ENCODE assay signal across 9 cellular contexts in the genomic region with DNA sequence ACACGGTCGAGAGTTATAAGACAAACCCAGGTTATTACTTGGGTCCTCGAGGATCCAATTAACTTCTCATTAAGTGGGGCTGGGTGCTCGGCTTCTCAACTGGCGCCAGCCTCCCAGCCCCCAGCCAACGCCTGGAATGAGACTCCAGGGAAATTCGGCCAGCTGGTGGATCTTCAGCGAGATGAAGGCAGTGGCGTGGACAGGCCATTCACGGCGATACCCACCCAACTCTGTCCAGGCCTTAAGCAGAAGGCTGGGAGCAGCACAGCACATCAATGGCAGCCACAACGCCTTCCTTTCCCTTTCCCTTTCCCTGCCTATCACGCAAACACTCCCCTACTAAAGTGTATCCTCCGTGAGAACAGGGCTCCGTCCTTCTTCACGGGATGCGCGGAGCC. TPM values are rescaled to one million over a fixed set of nuclear protein-coding genes. Genes with fewer than 3 reads are reported as not detected.
DNase-seq lines count a peak whose midpoint lies in the region; ATAC-seq and TF ChIP-seq lines count a peak whose summit lies in the region.
"Had no signal": no experiment of that assay in that cellular context is flagged by ENCODE, and none has a peak within 500 bp of the region (broad histone marks: within the 10 kb centered on the region; RNA-seq: fewer than 3 reads in every experiment).

No MANE protein-coding gene starts in this region.

- no peaks in the 10 kb centered on the region for H3K27me3 ChIP-seq in CD8-positive, alpha-beta T cell (ENCODE audit: insufficient read depth, low read length)
- H3K27me3 ChIP-seq in Peyer's patch = peaks cover 0 to 4% of the 10 kb centered on the region in 2 donors
- no peaks in the 10 kb centered on the region for H3K27me3 ChIP-seq in parathyroid adenoma (ENCODE audit: control insufficient read depth, insufficient read depth, low read length)

- CTCF ChIA-PET in CD8-positive, alpha-beta T cell (lab: Charles Lee) = interaction anchor here (0.6 kb wide), 1 partner anchor 1661 kb away, joined by 3 read pairs; no protein-coding TSS in a partner anchor

- H2AFZ ChIP-seq in parathyroid adenoma = peak overlapping the region; percentile 99

- H3K9me3 ChIP-seq in CD8-positive, alpha-beta T cell (ENCODE audit: low read length) = no peaks in the 10 kb centered on the region
- H3K9me3 ChIP-seq in Peyer's patch = no peaks in the 10 kb centered on the region
- no peaks in the 10 kb centered on the region for H3K9me3 ChIP-seq in parathyroid adenoma (ENCODE audit: control insufficient read depth, low read length)
- H3K9me3 ChIP-seq: MG63 had no signal

- H3K4me1 ChIP-seq in CD8-positive, alpha-beta T cell (ENCODE audit: insufficient read depth, low read length) = peaks cover 17% of the 10 kb centered on the region
- peaks cover 0 to 15% (median 0%) of the 10 kb centered on the region in 4 donors for H3K4me1 ChIP-seq in Peyer's patch
- H3K4me1 ChIP-seq in parathyroid adenoma = no peaks in the 10 kb centered on the region

- peaks cover 28% of the 10 kb centered on the region for H3K27me3 Mint-ChIP-seq in CD8-positive, alpha-beta T cell (ENCODE audit: low read depth)

- H3K36me3 ChIP-seq in CD8-positive, alpha-beta T cell (ENCODE audit: insufficient read depth, low read length) = no peaks in the 10 kb centered on the region
- no peaks in the 10 kb centered on the region for H3K36me3 ChIP-seq in Peyer's patch
- no peaks in the 10 kb centered on the region for H3K36me3 ChIP-seq in parathyroid adenoma (ENCODE audit: control insufficient read depth, insufficient read depth, low read length)
- H3K36me3 ChIP-seq: MG63 had no signal

- no peak for TF ChIP-seq CTCF in CD8-positive, alpha-beta T cell (IDR thresholded peaks at IDR 0.05)
- TF ChIP-seq CTCF in Peyer's patch (IDR thresholded peaks at IDR 0.05) = no peak
- no peak for TF ChIP-seq CTCF in foreskin fibroblast (IDR thresholded peaks at IDR 0.05; ENCODE audit: low read depth, low read length)
- TF ChIP-seq CTCF in parathyroid adenoma (IDR thresholded peaks at IDR 0.05) = no peak

- intact Hi-C loops in CD8-positive, alpha-beta T cell (cut with DNase I, micrococcal nuclease) = loop anchor here (5.0 to 10.0 kb wide), 2 partner anchors 62 to 180 kb away; a partner anchor contains a TSS

- peak overlapping the region; percentile 57 for H3K4me3 ChIP-seq in CD8-positive, alpha-beta T cell (ENCODE audit: low read depth, low read length)
- peak overlapping the region; percentile 42 to 72 (median 56) for H3K4me3 ChIP-seq in Peyer's patch
- H3K4me3 ChIP-seq in foreskin fibroblast (ENCODE audit: low read depth in 1 of 2, low read length in 2 of 2) = peak overlapping the region; percentile 41 to 48
- peak overlapping the region; percentile 40 for H3K4me3 ChIP-seq in parathyroid adenoma (ENCODE audit: low read depth, low read length)
- H3K4me3 ChIP-seq: MG63 had no signal

- H3K27ac ChIP-seq in CD8-positive, alpha-beta T cell (ENCODE audit: low read depth, low read length) = peak overlapping the region; percentile 7
- H3K27ac ChIP-seq in Peyer's patch (peak overlapping the region; percentile 38 to 89 (median 60)), parathyroid adenoma (no peak overlapping the region)

- H3K4me2 ChIP-seq in parathyroid adenoma (ENCODE audit: low read length) = peak overlapping the region; percentile 71

- H3K4me1 Mint-ChIP-seq in CD8-positive, alpha-beta T cell (ENCODE audit: low read depth) = peaks cover 19% of the 10 kb centered on the region

- peak; percentile 22 for ATAC-seq in CD8-positive, alpha-beta T cell

- POLR2A ChIA-PET in CD8-positive, alpha-beta T cell (lab: Charles Lee) = no interaction called here

- H3K36me3 Mint-ChIP-seq in CD8-positive, alpha-beta T cell = peaks cover 2% of the 10 kb centered on the region

- H3K27ac Mint-ChIP-seq in CD8-positive, alpha-beta T cell = peak overlapping the region; percentile 85

- H3K79me2 ChIP-seq in parathyroid adenoma = no peaks in the 10 kb centered on the region

- no peak for TF ChIP-seq POLR2A in Peyer's patch (IDR thresholded peaks at IDR 0.05)

- no peak overlapping the region for H3K9ac ChIP-seq in parathyroid adenoma

- DNase-seq in CD8-positive, alpha-beta T cell = no peak
- DNase-seq in Peyer's patch = no peak
- no peak for DNase-seq in foreskin fibroblast
- DNase-seq in kidney tubule cell (ENCODE audit: low spot score) = no peak
- no peak for DNase-seq in SHP77 treated with DMSO at 0.1 percent for 48 hours (lab: John Stamatoyannopoulos, UW)
- no peak for DNase-seq in stimulated activated CD8-positive, alpha-beta memory T cell treated with anti-CD3 and anti-CD28 coated beads, Interleukin-4, amount 100 ng/mL, for 48 hours
- no peak for DNase-seq in NCI-H2081 treated with DMSO at 0.1 percent for 48 hours (lab: John Stamatoyannopoulos, UW)
- DNase-seq: MG63 had no signal

- H3K9me3 Mint-ChIP-seq in CD8-positive, alpha-beta T cell = no peaks in the 10 kb centered on the region

- H3K4me3 Mint-ChIP-seq in CD8-positive, alpha-beta T cell = peak overlapping the region; percentile 89

RNA-seq across cellular contexts. Expression of a gene that starts 0.9 kb away (rescaled TPM):
- under 1 TPM in 1 of 2 experiments, not detected in 1; 0.33 TPM for total RNA-seq in CD8-positive, alpha-beta T cell
- 10 to 100 TPM in 1 of 4 donors, 1 to 10 TPM in 3; 3.9 to 11.2 (median 6.8) TPM for total RNA-seq in Peyer's patch

RNA-seq across cellular contexts. Expression of a gene that starts 58.1 kb away (rescaled TPM):
- total RNA-seq in CD8-positive, alpha-beta T cell = not detected
- 1 to 10 TPM; 3.3 to 9.8 (median 4.0) TPM for total RNA-seq in Peyer's patch

Comparison
In these comparisons a context has a peak if more than half of its experiments do, and no peak if none do; other contexts are left out.
1. RNA of a gene that starts 58.1 kb away (total RNA-seq): 3.3 to 9.8 TPM in Peyer's patch; not detected in CD8-positive, alpha-beta T cell; every median in the first group is over 4 times any median in the second.
2. Peak in every context shown above with its lines, with median percentiles within 50 percentile points of each other: H3K4me3 ChIP-seq.